Comparison of ENCODE assay signal across 9 cellular contexts in the genomic region with DNA sequence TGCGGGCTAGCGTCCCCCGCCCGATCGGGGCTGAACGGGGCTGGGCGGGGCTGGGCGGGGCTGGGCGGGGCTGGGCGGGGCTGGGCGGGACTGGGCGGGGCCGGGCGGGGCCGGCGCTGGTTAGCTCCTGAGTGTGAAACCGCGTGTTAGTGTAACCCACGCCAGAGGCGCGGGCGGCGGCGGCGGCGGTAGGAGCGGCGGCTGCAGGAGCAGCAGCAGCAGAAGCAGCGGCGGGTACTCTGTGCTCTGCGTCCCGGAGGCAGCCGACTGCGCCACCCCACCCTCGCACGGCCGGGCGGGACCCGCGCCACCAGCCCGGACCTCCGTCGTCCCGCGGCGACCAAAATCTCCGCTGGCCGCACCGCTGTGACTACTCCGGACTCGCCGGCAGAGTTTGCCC.
A peak's percentile ranks its signal among the peaks of the same experiment; 100 is the strongest.
DNase-seq lines count a peak whose midpoint lies in the region; ATAC-seq and TF ChIP-seq lines count a peak whose summit lies in the region.
"Had no signal": no experiment of that assay in that cellular context is flagged by ENCODE, and none has a peak within 500 bp of the region (broad histone marks: within the 10 kb centered on the region; RNA-seq: fewer than 3 reads in every experiment).

No MANE protein-coding gene starts in this region.

- H3K27ac ChIP-seq in left lung (no peak overlapping the region), suprapubic skin (no peak overlapping the region), lower lobe of right lung (no peak overlapping the region)
- H3K27ac ChIP-seq: 22Rv1 had no signal

- TF ChIP-seq EP300 in suprapubic skin (IDR thresholded peaks at IDR 0.05): no peak

- H3K9me3 Mint-ChIP-seq in activated T-helper 17 cell treated with anti-CD3 and anti-CD28 coated beads, Interleukin-2, amount 50 U/mL, for 72 hours: peaks cover 5% of the 10 kb centered on the region

- H3K27me3 Mint-ChIP-seq in activated T-helper 17 cell treated with anti-CD3 and anti-CD28 coated beads, Interleukin-2, amount 50 U/mL, for 72 hours: peaks cover 27% of the 10 kb centered on the region

- peaks cover 9% of the 10 kb centered on the region for H3K36me3 Mint-ChIP-seq in activated T-helper 17 cell treated with anti-CD3 and anti-CD28 coated beads, Interleukin-2, amount 50 U/mL, for 72 hours (ENCODE audit: low read depth)

- peak in 2 of 3 experiments; percentile 26 to 49 for DNase-seq in NCI-H1417 (lab: John Stamatoyannopoulos, UW)
- DNase-seq in NCI-H1417 treated with DMSO at 0.1 percent for 48 hours (lab: John Stamatoyannopoulos, UW): no peak
- DNase-seq in left lung: peak in 1 of 2 donors; percentile 64
- no peak for DNase-seq in suprapubic skin (ENCODE audit: low spot score in 2 of 2)
- DNase-seq in NCI-H2107 treated with DMSO at 0.1 percent for 48 hours (lab: John Stamatoyannopoulos, UW; ENCODE audit: unreplicated experiment): no peak
- no peak for DNase-seq in NCI-H2029 treated with DMSO at 0.1 percent for 48 hours (lab: John Stamatoyannopoulos, UW)
- DNase-seq in lower lobe of right lung: no peak

- H3K4me1 Mint-ChIP-seq in activated T-helper 17 cell treated with anti-CD3 and anti-CD28 coated beads, Interleukin-2, amount 50 U/mL, for 72 hours: no peaks in the 10 kb centered on the region

- H3K4me3 ChIP-seq in left lung (no peak overlapping the region), suprapubic skin (peak overlapping the region; percentile 37), lower lobe of right lung (no peak overlapping the region)

- intact Hi-C loops in left lung (cut with DNase I) (no loop called here), lower lobe of right lung (cut with DNase I) (no loop called here)

- H3K27ac Mint-ChIP-seq in activated T-helper 17 cell treated with anti-CD3 and anti-CD28 coated beads, Interleukin-2, amount 50 U/mL, for 72 hours: no peak overlapping the region

- no peaks in the 10 kb centered on the region for H3K4me1 ChIP-seq in left lung
- peaks cover 6% of the 10 kb centered on the region for H3K4me1 ChIP-seq in suprapubic skin
- H3K4me1 ChIP-seq in lower lobe of right lung: no peaks in the 10 kb centered on the region

- no peak for TF ChIP-seq POLR2A in suprapubic skin (IDR thresholded peaks at IDR 0.05)

- H3K4me3 Mint-ChIP-seq in activated T-helper 17 cell treated with anti-CD3 and anti-CD28 coated beads, Interleukin-2, amount 50 U/mL, for 72 hours: peak overlapping the region; percentile 47

- 45% methylated on average over 24 of the region's 52 CpGs for WGBS in suprapubic skin

- H3K9me3 ChIP-seq in left lung (no peaks in the 10 kb centered on the region), suprapubic skin (no peaks in the 10 kb centered on the region), lower lobe of right lung (no peaks in the 10 kb centered on the region)

- ATAC-seq in activated T-helper 17 cell treated with anti-CD3 and anti-CD28 coated beads, Interleukin-2, amount 50 U/mL, for 72 hours (replicated peaks): peak; percentile 16
- peak; percentile 41 for ATAC-seq in left lung
- ATAC-seq in lower lobe of right lung: no peak

- H3K27me3 ChIP-seq in left lung (peaks cover 11 to 51% of the 10 kb centered on the region in 2 donors), suprapubic skin (peaks cover 19% of the 10 kb centered on the region), lower lobe of right lung (ENCODE audit: low read depth) (no peaks in the 10 kb centered on the region)

- TF ChIP-seq CTCF in left lung (IDR thresholded peaks at IDR 0.05): no peak
- no peak for TF ChIP-seq CTCF in suprapubic skin (IDR thresholded peaks at IDR 0.05)
- TF ChIP-seq CTCF in lower lobe of right lung (IDR thresholded peaks at IDR 0.05): no peak

- H3K36me3 ChIP-seq in left lung (no peaks in the 10 kb centered on the region), suprapubic skin (no peaks in the 10 kb centered on the region), lower lobe of right lung (no peaks in the 10 kb centered on the region)

Comparison
In these comparisons a context has a peak if more than half of its experiments do, and no peak if none do; other contexts are left out.
1. DNase-seq: peak in NCI-H1417 (2 of 3); none in NCI-H1417 treated with DMSO at 0.1 percent for 48 hours (single experiment), suprapubic skin (0 of 2), NCI-H2107 treated with DMSO at 0.1 percent for 48 hours (single experiment), NCI-H2029 treated with DMSO at 0.1 percent for 48 hours (single experiment) and lower lobe of right lung (single experiment).
2. ATAC-seq: peak in activated T-helper 17 cell treated with anti-CD3 and anti-CD28 coated beads, Interleukin-2, amount 50 U/mL, for 72 hours (single experiment) and left lung (single experiment); none in lower lobe of right lung (0 of 2).